In the genomic region with DNA sequence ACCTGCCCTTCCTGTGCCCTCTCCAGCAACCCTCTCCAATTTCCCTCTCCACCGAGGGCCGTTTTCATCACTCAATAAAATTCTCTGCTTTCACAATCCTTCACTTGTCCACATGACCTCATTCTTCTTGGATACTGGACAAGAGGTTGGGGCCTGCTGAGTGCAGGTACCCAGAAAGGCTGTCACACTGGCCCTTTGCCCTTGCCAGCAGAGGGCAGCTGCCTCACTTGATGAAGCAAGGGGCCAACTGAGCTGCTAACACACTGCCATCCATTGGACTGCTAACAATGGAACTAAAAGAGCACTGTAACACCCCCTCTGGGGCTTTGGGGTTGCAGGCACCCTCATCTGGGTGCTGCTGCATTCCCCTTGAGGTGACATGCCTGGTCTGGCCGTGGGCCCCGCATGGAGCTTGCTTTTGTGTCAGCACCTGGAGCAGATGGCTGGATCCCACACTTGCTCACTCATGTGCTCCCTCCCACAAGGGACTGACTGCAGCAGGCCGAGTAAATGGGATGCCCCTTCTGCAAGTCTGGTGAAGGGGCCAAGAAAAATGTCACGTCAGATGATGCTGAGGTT, we compare ENCODE assay signal across 18 cellular contexts.
DNase-seq lines count a peak whose midpoint lies in the region; ATAC-seq and TF ChIP-seq lines count a peak whose summit lies in the region.
"Had no signal": no experiment of that assay in that cellular context is flagged by ENCODE, and none has a peak within 500 bp of the region (broad histone marks: within the 10 kb centered on the region; RNA-seq: fewer than 3 reads in every experiment).

No MANE protein-coding gene starts in this region.

- H3K4me3 ChIP-seq in mesendoderm (ENCODE audit: low read length), result no peak overlapping the region
- H3K4me3 ChIP-seq: Peyer's patch, SJSA1 had no signal

- peaks cover 10% of the 10 kb centered on the region for H3K9me3 Mint-ChIP-seq in WTC11

- no peak for TF ChIP-seq CTCF in WTC11 (IDR thresholded peaks at IDR 0.05)

- no peak overlapping the region for H3K27ac Mint-ChIP-seq in WTC11

- no peak overlapping the region for H4K5ac ChIP-seq in mesendoderm (ENCODE audit: low read length)

- POLR2A ChIA-PET in WTC11 (lab: Charles Lee), result no interaction called here

- no peak overlapping the region for H3K56ac ChIP-seq in mesendoderm (ENCODE audit: low read length)

- H2BK15ac ChIP-seq in mesendoderm (replicated peaks; ENCODE audit: low read depth), result no peak overlapping the region

- H3K36me3 Mint-ChIP-seq in WTC11, result peaks cover 2% of the 10 kb centered on the region; the same call in 1 of the 2 replicates

- peak overlapping the region; percentile 17 for H2BK5ac ChIP-seq in mesendoderm (ENCODE audit: low read length)

- no peaks in the 10 kb centered on the region for H3K4me1 ChIP-seq in mesendoderm (ENCODE audit: control insufficient read depth, low read depth, low read length)
- H3K4me1 ChIP-seq: Peyer's patch, SJSA1 had no signal

- no peak overlapping the region for H2BK120ac ChIP-seq in mesendoderm (ENCODE audit: low read depth, low read length)

- H3K36me3 ChIP-seq in mesendoderm (ENCODE audit: control insufficient read depth, insufficient read depth, low read length), result no peaks in the 10 kb centered on the region
- H3K36me3 ChIP-seq: Peyer's patch, SJSA1 had no signal

- no peak overlapping the region for H4K8ac ChIP-seq in mesendoderm (ENCODE audit: low read depth, low read length)

- no peak overlapping the region for H3K27ac ChIP-seq in mesendoderm (ENCODE audit: low read depth, low read length)
- H3K27ac ChIP-seq: Peyer's patch, SJSA1 had no signal

- H3K9ac ChIP-seq in mesendoderm (ENCODE audit: low read length), result no peak overlapping the region

- 0 out of 2 replicates have a peak, but pooled peaks cover 4% of the 10 kb centered on the region for H3K27me3 Mint-ChIP-seq in WTC11 (ENCODE audit: low read depth)

- CTCF ChIA-PET in WTC11 (lab: Charles Lee), result interaction anchor here (0.8 to 1.9 kb wide), 5 partner anchors 8 to 729 kb away, joined by 3 to 11 read pairs (median 5); no protein-coding TSS in a partner anchor

- H3K79me2 ChIP-seq in mesendoderm (ENCODE audit: control insufficient read depth, insufficient read depth, low read length), result no peaks in the 10 kb centered on the region

- whole genome bisulfite sequencing in mesendoderm (ENCODE audit: extremely low coverage, insufficient coverage, low lambda C conversion rate), result no CpG with 5 or more reads among the region's 6 CpGs

- ATAC-seq in WTC11 (peak; percentile 75), GM19467 (IDR thresholded peaks at IDR 0.05; ENCODE audit: unreplicated experiment) (no peak)

- H3K18ac ChIP-seq in mesendoderm (ENCODE audit: low read length), result no peak overlapping the region

- no peak overlapping the region for H2AK5ac ChIP-seq in mesendoderm (ENCODE audit: low read length)

- no peak overlapping the region for H3K4me2 ChIP-seq in mesendoderm (ENCODE audit: low read length)

- H3K4me3 Mint-ChIP-seq in WTC11, result no peak overlapping the region

- H3K79me1 ChIP-seq in mesendoderm (ENCODE audit: low read length), result no peaks in the 10 kb centered on the region

- H3K4me1 Mint-ChIP-seq in WTC11, result peaks cover 27% of the 10 kb centered on the region

- no peak overlapping the region for H3K4ac ChIP-seq in mesendoderm (ENCODE audit: low read depth, low read length)

- DNase-seq in DMS53 (lab: John Stamatoyannopoulos, UW) (peak; percentile 54), DMS53 treated with DMSO at 0.1 percent for 48 hours (lab: John Stamatoyannopoulos, UW; ENCODE audit: unreplicated experiment) (no peak), HT-29 (ENCODE audit: low spot score) (peak; percentile 33), WTC11 (ENCODE audit: low spot score) (no peak), mesendoderm (no peak), activated gamma-delta T cell (lab: John Stamatoyannopoulos, UW) (no peak)
- DNase-seq in activated CD8-positive, alpha-beta memory T cell treated with anti-CD3 and anti-CD28 coated beads, Interleukin-2, amount 50 U/mL, for 48 hours, result no peak
- DNase-seq: 8988T; GF-D8; MM.1S; NCI-H1092 treated with DMSO at 0.1 percent for 48 hours; NCI-H146; NCI-H2029 treated with DMSO at 0.1 percent for 48 hours; NCI-H510A; NK-92 treated with Interleukin-12 subunit alpha and Interleukin-12 subunit beta, amount 100 ng/mL, for 24 hours; Peyer's patch had no signal

- H3K27me3 ChIP-seq in mesendoderm (ENCODE audit: insufficient read depth, low read length, poor library complexity), result no peaks in the 10 kb centered on the region
- H3K27me3 ChIP-seq: Peyer's patch, SJSA1 had no signal

- H3K23ac ChIP-seq in mesendoderm (ENCODE audit: low read length), result no peak overlapping the region

TF ChIP-seq in WTC11, 78 proteins besides CTCF, POLR2A, EP300 and RAD21 (continues in another document):
- TF ChIP-seq TEAD1 (CRISPR knock-in tag; IDR thresholded peaks at IDR 0.05), result no peak
- TF ChIP-seq, protein P1, sequence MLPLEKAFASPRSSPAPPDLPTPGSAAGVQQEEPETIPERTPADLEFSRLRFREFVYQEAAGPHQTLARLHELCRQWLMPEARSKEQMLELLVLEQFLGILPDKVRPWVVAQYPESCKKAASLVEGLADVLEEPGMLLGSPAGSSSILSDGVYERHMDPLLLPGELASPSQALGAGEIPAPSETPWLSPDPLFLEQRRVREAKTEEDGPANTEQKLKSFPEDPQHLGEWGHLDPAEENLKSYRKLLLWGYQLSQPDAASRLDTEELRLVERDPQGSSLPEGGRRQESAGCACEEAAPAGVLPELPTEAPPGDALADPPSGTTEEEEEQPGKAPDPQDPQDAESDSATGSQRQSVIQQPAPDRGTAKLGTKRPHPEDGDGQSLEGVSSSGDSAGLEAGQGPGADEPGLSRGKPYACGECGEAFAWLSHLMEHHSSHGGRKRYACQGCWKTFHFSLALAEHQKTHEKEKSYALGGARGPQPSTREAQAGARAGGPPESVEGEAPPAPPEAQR (CRISPR knock-in tag; IDR thresholded peaks at IDR 0.05), result no peak
- TF ChIP-seq, protein P2, sequence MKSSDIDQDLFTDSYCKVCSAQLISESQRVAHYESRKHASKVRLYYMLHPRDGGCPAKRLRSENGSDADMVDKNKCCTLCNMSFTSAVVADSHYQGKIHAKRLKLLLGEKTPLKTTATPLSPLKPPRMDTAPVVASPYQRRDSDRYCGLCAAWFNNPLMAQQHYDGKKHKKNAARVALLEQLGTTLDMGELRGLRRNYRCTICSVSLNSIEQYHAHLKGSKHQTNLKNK (CRISPR knock-in tag; IDR thresholded peaks at IDR 0.05), result no peak
- no peak for TF ChIP-seq ELF4 (CRISPR knock-in tag; IDR thresholded peaks at IDR 0.05; ENCODE audit: low read depth)
- no peak for TF ChIP-seq FOXJ3 (CRISPR knock-in tag; IDR thresholded peaks at IDR 0.05; ENCODE audit: borderline replicate concordance)
- TF ChIP-seq, protein P3, sequence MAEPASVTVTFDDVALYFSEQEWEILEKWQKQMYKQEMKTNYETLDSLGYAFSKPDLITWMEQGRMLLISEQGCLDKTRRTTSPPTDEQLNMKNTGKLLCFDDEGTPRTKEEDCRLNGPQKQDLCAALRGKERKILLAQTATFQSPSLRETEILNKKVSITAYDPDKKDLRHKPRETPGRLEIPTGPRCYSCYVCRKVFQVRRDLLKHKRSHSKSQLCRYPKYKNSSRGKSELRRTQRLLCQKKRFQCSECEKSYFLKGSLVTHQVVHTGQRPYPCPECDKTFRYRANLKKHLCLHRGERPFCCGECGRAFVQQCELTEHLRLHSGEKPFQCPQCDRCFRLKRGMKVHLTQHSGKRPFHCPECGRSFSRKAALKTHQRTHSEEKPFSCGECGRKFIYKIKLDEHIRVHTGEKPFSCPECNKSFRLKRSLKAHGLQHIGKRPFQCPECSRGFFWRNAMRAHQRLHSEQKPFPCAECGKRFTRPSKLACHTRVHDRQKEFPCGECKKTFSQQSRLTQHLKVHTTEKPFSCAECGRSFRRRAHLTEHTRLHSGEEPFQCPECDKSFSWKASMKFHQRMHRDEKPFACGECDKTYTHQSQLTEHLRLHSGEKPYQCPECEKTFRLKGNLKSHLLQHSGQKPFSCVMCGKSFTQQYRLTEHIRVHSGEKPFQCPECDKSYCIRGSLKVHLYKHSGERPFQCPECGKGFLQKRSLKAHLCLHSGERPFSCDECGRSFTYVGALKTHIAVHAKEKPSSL (CRISPR knock-in tag; conservative IDR thresholded peaks at IDR 0.05), result no peak
- TF ChIP-seq, protein P4, sequence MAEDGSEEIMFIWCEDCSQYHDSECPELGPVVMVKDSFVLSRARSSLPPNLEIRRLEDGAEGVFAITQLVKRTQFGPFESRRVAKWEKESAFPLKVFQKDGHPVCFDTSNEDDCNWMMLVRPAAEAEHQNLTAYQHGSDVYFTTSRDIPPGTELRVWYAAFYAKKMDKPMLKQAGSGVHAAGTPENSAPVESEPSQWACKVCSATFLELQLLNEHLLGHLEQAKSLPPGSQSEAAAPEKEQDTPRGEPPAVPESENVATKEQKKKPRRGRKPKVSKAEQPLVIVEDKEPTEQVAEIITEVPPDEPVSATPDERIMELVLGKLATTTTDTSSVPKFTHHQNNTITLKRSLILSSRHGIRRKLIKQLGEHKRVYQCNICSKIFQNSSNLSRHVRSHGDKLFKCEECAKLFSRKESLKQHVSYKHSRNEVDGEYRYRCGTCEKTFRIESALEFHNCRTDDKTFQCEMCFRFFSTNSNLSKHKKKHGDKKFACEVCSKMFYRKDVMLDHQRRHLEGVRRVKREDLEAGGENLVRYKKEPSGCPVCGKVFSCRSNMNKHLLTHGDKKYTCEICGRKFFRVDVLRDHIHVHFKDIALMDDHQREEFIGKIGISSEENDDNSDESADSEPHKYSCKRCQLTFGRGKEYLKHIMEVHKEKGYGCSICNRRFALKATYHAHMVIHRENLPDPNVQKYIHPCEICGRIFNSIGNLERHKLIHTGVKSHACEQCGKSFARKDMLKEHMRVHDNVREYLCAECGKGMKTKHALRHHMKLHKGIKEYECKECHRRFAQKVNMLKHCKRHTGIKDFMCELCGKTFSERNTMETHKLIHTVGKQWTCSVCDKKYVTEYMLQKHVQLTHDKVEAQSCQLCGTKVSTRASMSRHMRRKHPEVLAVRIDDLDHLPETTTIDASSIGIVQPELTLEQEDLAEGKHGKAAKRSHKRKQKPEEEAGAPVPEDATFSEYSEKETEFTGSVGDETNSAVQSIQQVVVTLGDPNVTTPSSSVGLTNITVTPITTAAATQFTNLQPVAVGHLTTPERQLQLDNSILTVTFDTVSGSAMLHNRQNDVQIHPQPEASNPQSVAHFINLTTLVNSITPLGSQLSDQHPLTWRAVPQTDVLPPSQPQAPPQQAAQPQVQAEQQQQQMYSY (CRISPR knock-in tag; IDR thresholded peaks at IDR 0.05), result no peak
- TF ChIP-seq, protein P5, sequence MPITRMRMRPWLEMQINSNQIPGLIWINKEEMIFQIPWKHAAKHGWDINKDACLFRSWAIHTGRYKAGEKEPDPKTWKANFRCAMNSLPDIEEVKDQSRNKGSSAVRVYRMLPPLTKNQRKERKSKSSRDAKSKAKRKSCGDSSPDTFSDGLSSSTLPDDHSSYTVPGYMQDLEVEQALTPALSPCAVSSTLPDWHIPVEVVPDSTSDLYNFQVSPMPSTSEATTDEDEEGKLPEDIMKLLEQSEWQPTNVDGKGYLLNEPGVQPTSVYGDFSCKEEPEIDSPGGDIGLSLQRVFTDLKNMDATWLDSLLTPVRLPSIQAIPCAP (CRISPR knock-in tag; IDR thresholded peaks at IDR 0.05), result no peak
- no peak for TF ChIP-seq HMGA2 (CRISPR knock-in tag; IDR thresholded peaks at IDR 0.05)
- no peak for TF ChIP-seq ZNF317 (CRISPR knock-in tag; IDR thresholded peaks at IDR 0.05; ENCODE audit: borderline replicate concordance, low read depth)

Comparison
In these comparisons a context has a peak if more than half of its experiments do, and no peak if none do; other contexts are left out.
1. DNase-seq: peak in DMS53 (single experiment) and HT-29 (single experiment); none in DMS53 treated with DMSO at 0.1 percent for 48 hours (single experiment), WTC11 (single experiment), mesendoderm (single experiment), activated CD8-positive, alpha-beta memory T cell treated with anti-CD3 and anti-CD28 coated beads, Interleukin-2, amount 50 U/mL, for 48 hours (single experiment) and activated gamma-delta T cell (single experiment).